Comparison of ENCODE assay signal across 14 cellular contexts in genomic region chr7:90965211-90965610, GRCh38.
DNase-seq lines count a peak whose midpoint lies in the region; ATAC-seq, FAIRE-seq and TF ChIP-seq lines count a peak whose summit lies in the region.
"Had no signal": no experiment of that assay in that cellular context is flagged by ENCODE, and none has a peak within 500 bp of the region (broad histone marks: within the 10 kb centered on the region; RNA-seq: fewer than 3 reads in every experiment).

No MANE protein-coding gene starts in this region.

- no peaks in the 10 kb centered on the region for H3K9me3 ChIP-seq in A673 (ENCODE audit: low read depth, low read length, poor library complexity, severe bottlenecking)
- no peaks in the 10 kb centered on the region for H3K9me3 ChIP-seq in hepatocyte (ENCODE audit: low read depth)

- H3K9me2 ChIP-seq in hepatocyte (replicated peaks; ENCODE audit: insufficient read depth): no peaks in the 10 kb centered on the region

- H3K4ac ChIP-seq in mesendoderm (ENCODE audit: low read depth, low read length): no peak overlapping the region

- WGBS in mesendoderm (ENCODE audit: extremely low coverage, insufficient coverage, low lambda C conversion rate): no CpG with 5 or more reads among the region's 2 CpGs
- WGBS in hepatocyte (ENCODE audit: low lambda C conversion rate, missing lambda C conversion rate): 94% methylated on average over 2 of the region's 2 CpGs

- H3K79me2 ChIP-seq in mesendoderm (ENCODE audit: control insufficient read depth, insufficient read depth, low read length) (no peaks in the 10 kb centered on the region), hepatocyte (no peaks in the 10 kb centered on the region)

- H3K4me1 ChIP-seq in A673 (ENCODE audit: insufficient read depth, low read length, poor library complexity, severe bottlenecking): peaks cover 25% of the 10 kb centered on the region
- no peaks in the 10 kb centered on the region for H3K4me1 ChIP-seq in mesendoderm (ENCODE audit: control insufficient read depth, low read depth, low read length)
- no peaks in the 10 kb centered on the region for H3K4me1 ChIP-seq in hepatocyte (ENCODE audit: insufficient read depth)

- H2BK15ac ChIP-seq in mesendoderm (replicated peaks; ENCODE audit: low read depth): no peak overlapping the region

- H2AFZ ChIP-seq in hepatocyte: no peak overlapping the region

- ATAC-seq in HG02973 (IDR thresholded peaks at IDR 0.05; ENCODE audit: unreplicated experiment): no peak
- ATAC-seq: CD8-positive, alpha-beta T cell; HepG2 had no signal

- no peak overlapping the region for H2BK5ac ChIP-seq in mesendoderm (ENCODE audit: low read length)

- no peak overlapping the region for H3K4me2 ChIP-seq in mesendoderm (ENCODE audit: low read length)
- H3K4me2 ChIP-seq in hepatocyte: no peak overlapping the region

- no peak overlapping the region for H4K5ac ChIP-seq in mesendoderm (ENCODE audit: low read length)

- DNase-seq in A673 (ENCODE audit: low spot score): peak; percentile 45
- DNase-seq in D721Med (ENCODE audit: insufficient read length, low spot score): no peak
- peak; percentile 75 for DNase-seq in bronchial epithelial cell (ENCODE audit: low read depth)
- peak; percentile 13 for DNase-seq in mesendoderm
- no peak for DNase-seq in NCI-H146 treated with DMSO at 0.1 percent for 48 hours (lab: John Stamatoyannopoulos, UW; ENCODE audit: unreplicated experiment)
- DNase-seq in hepatocyte (ENCODE audit: low spot score): no peak
- DNase-seq: CD8-positive, alpha-beta T cell; COR-L47; GF-D8; HCEC 1CT; HFFc6 had no signal

- H3K56ac ChIP-seq in mesendoderm (ENCODE audit: low read length): no peak overlapping the region

- no TSS peak for BruUV-seq in A673 (replicated peaks; lab: Mats Ljungman, UMichigan)

- no peaks in the 10 kb centered on the region for H4K20me1 ChIP-seq in hepatocyte (ENCODE audit: insufficient read depth, poor library complexity, severe bottlenecking)

- H3K36me3 ChIP-seq in A673 (ENCODE audit: insufficient read depth, low read length, poor library complexity, severe bottlenecking) (no peaks in the 10 kb centered on the region), bronchial epithelial cell (ENCODE audit: control insufficient read depth, insufficient read depth, low read length) (no peaks in the 10 kb centered on the region), mesendoderm (ENCODE audit: control insufficient read depth, insufficient read depth, low read length) (no peaks in the 10 kb centered on the region), hepatocyte (replicated peaks; ENCODE audit: insufficient read depth, low read depth) (no peaks in the 10 kb centered on the region)

- H3K27me3 ChIP-seq in A673 (replicated peaks; ENCODE audit: insufficient read depth, low read depth, low read length, poor library complexity) (no peaks in the 10 kb centered on the region), bronchial epithelial cell (ENCODE audit: control insufficient read depth, insufficient read depth, low read length) (no peaks in the 10 kb centered on the region), mesendoderm (ENCODE audit: insufficient read depth, low read length, poor library complexity) (no peaks in the 10 kb centered on the region), hepatocyte (no peaks in the 10 kb centered on the region)

- no peaks in the 10 kb centered on the region for H3K79me1 ChIP-seq in mesendoderm (ENCODE audit: low read length)

- H3K4me3 ChIP-seq in A673 (ENCODE audit: low read depth, low read length, poor library complexity, severe bottlenecking) (no peak overlapping the region), bronchial epithelial cell (ENCODE audit: low read depth, low read length) (no peak overlapping the region), mesendoderm (ENCODE audit: low read length) (no peak overlapping the region), hepatocyte (no peak overlapping the region)

- H3K18ac ChIP-seq in mesendoderm (ENCODE audit: low read length): no peak overlapping the region

- TF ChIP-seq CTCF in A673 (conservative IDR thresholded peaks at IDR 0.05; ENCODE audit: low read depth, low read length) (no peak), D721Med (IDR thresholded peaks at IDR 0.05; ENCODE audit: insufficient read depth, missing control alignments) (no peak), bronchial epithelial cell (IDR thresholded peaks at IDR 0.05; ENCODE audit: insufficient read depth, low read length, severe bottlenecking) (no peak), hepatocyte (IDR thresholded peaks at IDR 0.05; ENCODE audit: poor library complexity) (no peak)

- H2AK5ac ChIP-seq in mesendoderm (ENCODE audit: low read length): no peak overlapping the region

- no peak overlapping the region for H3K23ac ChIP-seq in mesendoderm (ENCODE audit: low read length)

- H2BK120ac ChIP-seq in mesendoderm (ENCODE audit: low read depth, low read length): no peak overlapping the region

- CTCF ChIA-PET in A673 (lab: Charles Lee): no interaction called here

- FAIRE-seq in D721Med (lab: Jason Lieb, UNC): peak; percentile 41
- FAIRE-seq in bronchial epithelial cell (lab: Jason Lieb, UNC): no peak
- FAIRE-seq: HepG2, HTR-8/SVneo had no signal

- intact Hi-C loops in A673 (cut with micrococcal nuclease; ENCODE audit: unreplicated experiment): loop anchor here (10.0 kb wide), 1 partner anchor 340 kb away; no protein-coding TSS in a partner anchor

- no peak overlapping the region for H3K27ac ChIP-seq in A673 (ENCODE audit: low read depth, low read length, poor library complexity, severe bottlenecking)
- no peak overlapping the region for H3K27ac ChIP-seq in mesendoderm (ENCODE audit: low read depth, low read length)
- no peak overlapping the region for H3K27ac ChIP-seq in hepatocyte

- H4K8ac ChIP-seq in mesendoderm (ENCODE audit: low read depth, low read length): no peak overlapping the region

- POLR2A ChIA-PET in A673 (lab: Charles Lee; ENCODE audit: low non-redundant PET): no interaction called here

- no peak overlapping the region for H3K9ac ChIP-seq in mesendoderm (ENCODE audit: low read length)

Comparison
In these comparisons a context has a peak if more than half of its experiments do, and no peak if none do; other contexts are left out.
1. DNase-seq: peak in A673 (single experiment), bronchial epithelial cell (single experiment) and mesendoderm (single experiment); none in D721Med (single experiment), NCI-H146 treated with DMSO at 0.1 percent for 48 hours (single experiment) and hepatocyte (single experiment).